ENCODE assay signal across 13 cellular contexts in genomic region chr4:104879367-104879766, GRCh38.
DNase-seq lines count a peak whose midpoint lies in the region; ATAC-seq and TF ChIP-seq lines count a peak whose summit lies in the region.
"Had no signal": no experiment of that assay in that cellular context is flagged by ENCODE, and none has a peak within 500 bp of the region (broad histone marks: within the 10 kb centered on the region; RNA-seq: fewer than 3 reads in every experiment).

No MANE protein-coding gene starts in this region.

- no peak overlapping the region for H3K4me3 ChIP-seq in mammary epithelial cell (replicated peaks in 1 of 3; ENCODE audit: insufficient read depth in 1 of 3, low read depth in 2 of 3, low read length in 3 of 3)
- H3K4me3 ChIP-seq: ascending aorta, SJSA1 had no signal

- in situ Hi-C loops in mammary epithelial cell (cut with MboI; ENCODE audit: low sequenced_read_pairs in 2 of 2): no loop called here

- TF ChIP-seq CTCF in mammary epithelial cell (conservative IDR thresholded peaks at IDR 0.05 in 1 of 2, IDR thresholded peaks at IDR 0.05 in 1 of 2; ENCODE audit: extremely low read depth in 1 of 2, insufficient read depth in 1 of 2, low read depth in 1 of 2, low read length in 2 of 2) (no peak), MCF 10A (IDR thresholded peaks at IDR 0.05; ENCODE audit: unreplicated experiment) (no peak)

- CTCF ChIA-PET in mammary epithelial cell (lab: Charles Lee; ENCODE audit: low non-redundant PET) (no interaction called here), MCF 10A (lab: Yijun Ruan, JAX) (no interaction called here)

- no peaks in the 10 kb centered on the region for H3K9me3 ChIP-seq in mammary epithelial cell (replicated peaks; ENCODE audit: insufficient read depth, low read length)
- H3K9me3 ChIP-seq: ascending aorta, SJSA1 had no signal

- H3K27ac ChIP-seq in mammary epithelial cell (ENCODE audit: insufficient read depth, low read depth, low read length) (no peak overlapping the region), substantia nigra (ENCODE audit: low read depth, low read length, poor library complexity, severe bottlenecking) (no peak overlapping the region)
- H3K27ac ChIP-seq: ascending aorta, SJSA1 had no signal

- 5% methylated on average over 4 of the region's 4 CpGs for WGBS in mammary epithelial cell (ENCODE audit: low coverage, missing lambda C conversion rate)

- no peak overlapping the region for H3K27ac Mint-ChIP-seq in MCF 10A (ENCODE audit: low read depth, unreplicated experiment)
- H3K27ac Mint-ChIP-seq in activated naive CD8-positive, alpha-beta T cell treated with anti-CD3 and anti-CD28 coated beads for 36 hours: peak overlapping the region; percentile 70
- H3K27ac Mint-ChIP-seq: activated CD4-positive, alpha-beta memory T cell treated with anti-CD3 and anti-CD28 coated beads, Interleukin-2, amount 10 ng/mL, durations not matched to agents 7 days and 5 days; endodermal cell had no signal

- peaks cover 1% of the 10 kb centered on the region for H3K36me3 Mint-ChIP-seq in MCF 10A (ENCODE audit: insufficient read depth, unreplicated experiment)
- no peaks in the 10 kb centered on the region for H3K36me3 Mint-ChIP-seq in activated naive CD8-positive, alpha-beta T cell treated with anti-CD3 and anti-CD28 coated beads for 36 hours

- H3K4me1 ChIP-seq in mammary epithelial cell (ENCODE audit: insufficient read depth, low read length): no peaks in the 10 kb centered on the region
- H3K4me1 ChIP-seq: ascending aorta, SJSA1 had no signal

- peak; percentile 54 for ATAC-seq in HG03460 (IDR thresholded peaks at IDR 0.05; ENCODE audit: unreplicated experiment)
- ATAC-seq in GM18520 (IDR thresholded peaks at IDR 0.05; ENCODE audit: unreplicated experiment): no peak

- H3K4me2 ChIP-seq in mammary epithelial cell (ENCODE audit: insufficient read depth, low read depth, low read length): no peak overlapping the region

- H3K79me2 ChIP-seq in mammary epithelial cell (ENCODE audit: insufficient read depth, low read length): no peaks in the 10 kb centered on the region

- intact Hi-C loops in mammary epithelial cell (cut with micrococcal nuclease): no loop called here
- intact Hi-C loops in MCF 10A (cut with micrococcal nuclease): no loop called here

- dilution Hi-C loops in mammary epithelial cell (cut with HindIII; ENCODE audit: low sequenced_read_pairs): no loop called here

- no TSS peak for BruUV-seq in mammary epithelial cell (replicated peaks; lab: Mats Ljungman, UMichigan)
- BruUV-seq in MCF 10A (replicated peaks; lab: Mats Ljungman, UMichigan): no TSS peak

- no peak overlapping the region for H3K4me3 Mint-ChIP-seq in MCF 10A (ENCODE audit: unreplicated experiment)
- peak overlapping the region; percentile 40 for H3K4me3 Mint-ChIP-seq in activated naive CD8-positive, alpha-beta T cell treated with anti-CD3 and anti-CD28 coated beads for 36 hours
- H3K4me3 Mint-ChIP-seq: activated CD4-positive, alpha-beta memory T cell treated with anti-CD3 and anti-CD28 coated beads, Interleukin-2, amount 10 ng/mL, durations not matched to agents 7 days and 5 days; endodermal cell had no signal

- H3K9ac ChIP-seq in mammary epithelial cell (ENCODE audit: insufficient read depth, low read length): no peak overlapping the region

- no peaks in the 10 kb centered on the region for H3K36me3 ChIP-seq in mammary epithelial cell (ENCODE audit: insufficient read depth, low read length)
- H3K36me3 ChIP-seq: ascending aorta, SJSA1 had no signal

- no peaks in the 10 kb centered on the region for H3K27me3 Mint-ChIP-seq in MCF 10A (ENCODE audit: insufficient read depth, unreplicated experiment)
- no peaks in the 10 kb centered on the region for H3K27me3 Mint-ChIP-seq in activated naive CD8-positive, alpha-beta T cell treated with anti-CD3 and anti-CD28 coated beads for 36 hours

- no peaks in the 10 kb centered on the region for H3K4me1 Mint-ChIP-seq in MCF 10A (ENCODE audit: insufficient read depth, unreplicated experiment)
- H3K4me1 Mint-ChIP-seq in activated naive CD8-positive, alpha-beta T cell treated with anti-CD3 and anti-CD28 coated beads for 36 hours: peaks cover 16% of the 10 kb centered on the region
- H3K4me1 Mint-ChIP-seq: endodermal cell had no signal

- no peaks in the 10 kb centered on the region for H4K20me1 ChIP-seq in mammary epithelial cell (ENCODE audit: insufficient read depth, low read length)

- DNase-seq in mammary epithelial cell: peak; percentile 17
- DNase-seq in MCF 10A (ENCODE audit: unreplicated experiment): no peak
- DNase-seq in activated naive CD8-positive, alpha-beta T cell treated with anti-CD3 and anti-CD28 coated beads for 36 hours: no peak
- no peak for DNase-seq in stimulated activated CD4-positive, alpha-beta T cell treated with anti-CD3 and anti-CD28 coated beads, Interleukin-1b, Interleukin-23, amount 100 ng/mL, for 48 hours
- no peak for DNase-seq in dermis blood vessel endothelial cell
- DNase-seq in substantia nigra (lab: John Stamatoyannopoulos, UW): no peak
- DNase-seq: activated CD4-positive, alpha-beta memory T cell treated with anti-CD3 and anti-CD28 coated beads, Interleukin-2, amount 10 ng/mL, durations not matched to agents 7 days and 5 days; endodermal cell; NCI-H510A had no signal

- H2AFZ ChIP-seq in mammary epithelial cell (ENCODE audit: low read depth, low read length): peak overlapping the region; percentile 37

- no peaks in the 10 kb centered on the region for H3K9me3 Mint-ChIP-seq in MCF 10A (ENCODE audit: unreplicated experiment)
- H3K9me3 Mint-ChIP-seq in activated naive CD8-positive, alpha-beta T cell treated with anti-CD3 and anti-CD28 coated beads for 36 hours: no peaks in the 10 kb centered on the region
- H3K9me3 Mint-ChIP-seq: activated CD4-positive, alpha-beta memory T cell treated with anti-CD3 and anti-CD28 coated beads, Interleukin-2, amount 10 ng/mL, durations not matched to agents 7 days and 5 days; endodermal cell had no signal

- H3K27me3 ChIP-seq in mammary epithelial cell (ENCODE audit: insufficient read depth, low read length): peaks cover 2% of the 10 kb centered on the region
- H3K27me3 ChIP-seq: ascending aorta, SJSA1 had no signal

- POLR2A ChIA-PET in MCF 10A (lab: Yijun Ruan, JAX): interaction anchor here (1.0 kb wide), 1 partner anchor 12 kb away, joined by 3 read pairs; no protein-coding TSS in a partner anchor
